1 cellular context compared by ENCODE assay signal in the genomic region with DNA sequence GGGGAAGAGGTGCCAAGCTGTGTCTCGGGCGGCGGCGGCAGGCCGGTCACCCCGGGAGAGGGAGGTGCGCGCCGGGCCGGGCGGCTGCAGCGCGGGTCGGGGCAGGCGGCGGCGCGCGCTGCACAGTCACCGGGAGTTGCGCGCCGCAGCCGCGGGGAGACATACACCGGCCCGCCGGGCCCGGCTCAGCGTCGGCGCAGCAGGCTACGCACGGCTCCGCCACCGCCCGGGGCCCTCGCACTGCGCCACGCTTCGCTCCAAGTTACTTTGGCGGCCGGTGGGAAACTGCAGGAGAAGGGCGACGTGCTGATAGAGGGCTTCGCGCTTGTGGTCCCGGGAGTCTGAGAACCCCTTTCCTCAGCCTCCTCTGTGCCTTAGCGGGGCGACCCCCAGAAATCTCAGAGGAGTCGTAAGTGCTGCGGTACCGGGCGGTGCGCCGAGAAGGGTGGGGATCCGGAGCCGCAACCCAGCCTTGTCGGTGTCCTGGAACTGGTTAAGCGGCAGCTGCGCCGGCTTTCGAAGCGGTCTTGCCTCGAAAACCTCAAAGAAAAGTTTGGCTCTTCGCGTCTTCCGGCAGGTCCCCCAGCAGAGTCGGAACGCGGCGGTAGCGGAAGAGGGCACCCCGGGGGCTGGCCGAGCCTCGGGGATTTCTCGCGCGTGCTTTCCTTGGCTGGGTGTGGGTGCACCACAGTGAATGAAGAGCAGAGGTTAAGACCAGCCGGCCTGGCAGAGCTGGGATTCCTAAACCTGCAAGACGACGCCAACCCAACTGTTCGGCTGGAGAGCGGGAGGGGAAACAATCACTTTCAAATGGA.
TF ChIP-seq lines count a peak whose summit lies in the region.

EFNA5 (minus strand) TSS at position 11 of the 815 bp plus-strand sequence.

TF ChIP-seq in GM12878, 131 proteins besides CTCF, POLR2A, EP300 and RAD21:
- TF ChIP-seq, protein P1, sequence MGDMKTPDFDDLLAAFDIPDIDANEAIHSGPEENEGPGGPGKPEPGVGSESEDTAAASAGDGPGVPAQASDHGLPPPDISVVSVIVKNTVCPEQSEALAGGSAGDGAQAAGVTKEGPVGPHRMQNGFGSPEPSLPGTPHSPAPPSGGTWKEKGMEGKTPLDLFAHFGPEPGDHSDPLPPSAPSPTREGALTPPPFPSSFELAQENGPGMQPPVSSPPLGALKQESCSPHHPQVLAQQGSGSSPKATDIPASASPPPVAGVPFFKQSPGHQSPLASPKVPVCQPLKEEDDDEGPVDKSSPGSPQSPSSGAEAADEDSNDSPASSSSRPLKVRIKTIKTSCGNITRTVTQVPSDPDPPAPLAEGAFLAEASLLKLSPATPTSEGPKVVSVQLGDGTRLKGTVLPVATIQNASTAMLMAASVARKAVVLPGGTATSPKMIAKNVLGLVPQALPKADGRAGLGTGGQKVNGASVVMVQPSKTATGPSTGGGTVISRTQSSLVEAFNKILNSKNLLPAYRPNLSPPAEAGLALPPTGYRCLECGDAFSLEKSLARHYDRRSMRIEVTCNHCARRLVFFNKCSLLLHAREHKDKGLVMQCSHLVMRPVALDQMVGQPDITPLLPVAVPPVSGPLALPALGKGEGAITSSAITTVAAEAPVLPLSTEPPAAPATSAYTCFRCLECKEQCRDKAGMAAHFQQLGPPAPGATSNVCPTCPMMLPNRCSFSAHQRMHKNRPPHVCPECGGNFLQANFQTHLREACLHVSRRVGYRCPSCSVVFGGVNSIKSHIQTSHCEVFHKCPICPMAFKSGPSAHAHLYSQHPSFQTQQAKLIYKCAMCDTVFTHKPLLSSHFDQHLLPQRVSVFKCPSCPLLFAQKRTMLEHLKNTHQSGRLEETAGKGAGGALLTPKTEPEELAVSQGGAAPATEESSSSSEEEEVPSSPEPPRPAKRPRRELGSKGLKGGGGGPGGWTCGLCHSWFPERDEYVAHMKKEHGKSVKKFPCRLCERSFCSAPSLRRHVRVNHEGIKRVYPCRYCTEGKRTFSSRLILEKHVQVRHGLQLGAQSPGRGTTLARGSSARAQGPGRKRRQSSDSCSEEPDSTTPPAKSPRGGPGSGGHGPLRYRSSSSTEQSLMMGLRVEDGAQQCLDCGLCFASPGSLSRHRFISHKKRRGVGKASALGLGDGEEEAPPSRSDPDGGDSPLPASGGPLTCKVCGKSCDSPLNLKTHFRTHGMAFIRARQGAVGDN (IDR thresholded peaks at IDR 0.05) = 0 out of 2 replicates have a peak, but pooled peaks have one; percentile 19
- TF ChIP-seq ZNF24 (IDR thresholded peaks at IDR 0.05) = 0 out of 2 replicates have a peak, but pooled peaks have one; percentile 18
- 0 out of 2 replicates have a peak, but pooled peaks have one; percentile 44 for TF ChIP-seq ZSCAN29 (IDR thresholded peaks at IDR 0.05)
- peak; percentile 69 for TF ChIP-seq RUNX3 (IDR thresholded peaks at IDR 0.05; ENCODE audit: low read length)
- TF ChIP-seq SMC3 (IDR thresholded peaks at IDR 0.05; ENCODE audit: borderline replicate concordance, low read length) = no peak
- TF ChIP-seq, protein P2, sequence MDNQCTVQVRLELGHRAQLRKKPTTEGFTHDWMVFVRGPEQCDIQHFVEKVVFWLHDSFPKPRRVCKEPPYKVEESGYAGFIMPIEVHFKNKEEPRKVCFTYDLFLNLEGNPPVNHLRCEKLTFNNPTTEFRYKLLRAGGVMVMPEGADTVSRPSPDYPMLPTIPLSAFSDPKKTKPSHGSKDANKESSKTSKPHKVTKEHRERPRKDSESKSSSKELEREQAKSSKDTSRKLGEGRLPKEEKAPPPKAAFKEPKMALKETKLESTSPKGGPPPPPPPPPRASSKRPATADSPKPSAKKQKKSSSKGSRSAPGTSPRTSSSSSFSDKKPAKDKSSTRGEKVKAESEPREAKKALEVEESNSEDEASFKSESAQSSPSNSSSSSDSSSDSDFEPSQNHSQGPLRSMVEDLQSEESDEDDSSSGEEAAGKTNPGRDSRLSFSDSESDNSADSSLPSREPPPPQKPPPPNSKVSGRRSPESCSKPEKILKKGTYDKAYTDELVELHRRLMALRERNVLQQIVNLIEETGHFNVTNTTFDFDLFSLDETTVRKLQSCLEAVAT (IDR thresholded peaks at IDR 0.05) = peak; percentile 72; the same call in 1 of the 2 replicates
- 0 out of 2 replicates have a peak, but pooled peaks have one; percentile 34 for TF ChIP-seq GABPA (IDR thresholded peaks at IDR 0.05; ENCODE audit: low read depth)
- no peak for TF ChIP-seq HDAC2 (IDR thresholded peaks at IDR 0.05)
- no peak for TF ChIP-seq NR2C1 (IDR thresholded peaks at IDR 0.05)
- TF ChIP-seq SUPT20H (IDR thresholded peaks at IDR 0.05; ENCODE audit: borderline replicate concordance, control insufficient read depth, low read depth, low read length) = no peak
- TF ChIP-seq, protein P3, sequence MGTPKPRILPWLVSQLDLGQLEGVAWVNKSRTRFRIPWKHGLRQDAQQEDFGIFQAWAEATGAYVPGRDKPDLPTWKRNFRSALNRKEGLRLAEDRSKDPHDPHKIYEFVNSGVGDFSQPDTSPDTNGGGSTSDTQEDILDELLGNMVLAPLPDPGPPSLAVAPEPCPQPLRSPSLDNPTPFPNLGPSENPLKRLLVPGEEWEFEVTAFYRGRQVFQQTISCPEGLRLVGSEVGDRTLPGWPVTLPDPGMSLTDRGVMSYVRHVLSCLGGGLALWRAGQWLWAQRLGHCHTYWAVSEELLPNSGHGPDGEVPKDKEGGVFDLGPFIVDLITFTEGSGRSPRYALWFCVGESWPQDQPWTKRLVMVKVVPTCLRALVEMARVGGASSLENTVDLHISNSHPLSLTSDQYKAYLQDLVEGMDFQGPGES (IDR thresholded peaks at IDR 0.05) = no peak
- no peak for TF ChIP-seq FOS (IDR thresholded peaks at IDR 0.05; ENCODE audit: borderline replicate concordance, extremely low read depth, insufficient read length)
- TF ChIP-seq ZBTB33 (IDR thresholded peaks at IDR 0.05) = no peak
- TF ChIP-seq NFIC (IDR thresholded peaks at IDR 0.05; ENCODE audit: low read depth, low read length) = no peak
- TF ChIP-seq LARP7 (IDR thresholded peaks at IDR 0.05) = peak; percentile 76
- 0 out of 2 replicates have a peak, but pooled peaks have one; percentile 29 for TF ChIP-seq ZBTB40 (IDR thresholded peaks at IDR 0.05; ENCODE audit: borderline replicate concordance)
- no peak for TF ChIP-seq JUND (IDR thresholded peaks at IDR 0.05; ENCODE audit: low read depth, low read length)
- no peak for TF ChIP-seq RCOR1 (conservative IDR thresholded peaks at IDR 0.05; ENCODE audit: low read depth, low read length)
- peak in 1 of 2 experiments; percentile 20; a peak in 2 of 4 replicates for TF ChIP-seq BHLHE40 (IDR thresholded peaks at IDR 0.05; ENCODE audit: borderline replicate concordance in 1 of 2, low read depth in 2 of 2, low read length in 1 of 2)
- TF ChIP-seq SIX5 (IDR thresholded peaks at IDR 0.05; ENCODE audit: low read depth, low read length, severe bottlenecking) = no peak
- TF ChIP-seq SPI1 (IDR thresholded peaks at IDR 0.05; ENCODE audit: borderline replicate concordance, insufficient read depth, low read depth, low read length) = no peak
- TF ChIP-seq SREBF2 (IDR thresholded peaks at IDR 0.05; ENCODE audit: low read length) = no peak
- TF ChIP-seq, protein P4, sequence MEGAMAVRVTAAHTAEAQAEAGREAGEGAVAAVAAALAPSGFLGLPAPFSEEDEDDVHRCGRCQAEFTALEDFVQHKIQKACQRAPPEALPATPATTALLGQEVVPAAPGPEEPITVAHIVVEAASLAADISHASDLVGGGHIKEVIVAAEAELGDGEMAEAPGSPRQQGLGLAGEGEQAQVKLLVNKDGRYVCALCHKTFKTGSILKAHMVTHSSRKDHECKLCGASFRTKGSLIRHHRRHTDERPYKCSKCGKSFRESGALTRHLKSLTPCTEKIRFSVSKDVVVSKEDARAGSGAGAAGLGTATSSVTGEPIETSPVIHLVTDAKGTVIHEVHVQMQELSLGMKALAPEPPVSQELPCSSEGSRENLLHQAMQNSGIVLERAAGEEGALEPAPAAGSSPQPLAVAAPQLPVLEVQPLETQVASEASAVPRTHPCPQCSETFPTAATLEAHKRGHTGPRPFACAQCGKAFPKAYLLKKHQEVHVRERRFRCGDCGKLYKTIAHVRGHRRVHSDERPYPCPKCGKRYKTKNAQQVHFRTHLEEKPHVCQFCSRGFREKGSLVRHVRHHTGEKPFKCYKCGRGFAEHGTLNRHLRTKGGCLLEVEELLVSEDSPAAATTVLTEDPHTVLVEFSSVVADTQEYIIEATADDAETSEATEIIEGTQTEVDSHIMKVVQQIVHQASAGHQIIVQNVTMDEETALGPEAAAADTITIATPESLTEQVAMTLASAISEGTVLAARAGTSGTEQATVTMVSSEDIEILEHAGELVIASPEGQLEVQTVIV (IDR thresholded peaks at IDR 0.05; ENCODE audit: borderline replicate concordance, partially characterized antibody) = no peak
- TF ChIP-seq ZNF217 (IDR thresholded peaks at IDR 0.05) = peak; percentile 23; the same call in 1 of the 2 replicates
- TF ChIP-seq IKZF1 (conservative IDR thresholded peaks at IDR 0.05) = peak; percentile 35
- peak; percentile 39; the same call in 1 of the 2 replicates for TF ChIP-seq DPF2 (IDR thresholded peaks at IDR 0.05)
- no peak for TF ChIP-seq TARDBP (IDR thresholded peaks at IDR 0.05; ENCODE audit: borderline replicate concordance)
- TF ChIP-seq CBX5 (IDR thresholded peaks at IDR 0.05; ENCODE audit: low read depth) = no peak
- TF ChIP-seq SMARCA5 (IDR thresholded peaks at IDR 0.05) = no peak
- peak; percentile 35 for TF ChIP-seq BACH1 (IDR thresholded peaks at IDR 0.05; ENCODE audit: borderline replicate concordance)
- TF ChIP-seq TCF3 (IDR thresholded peaks at IDR 0.05; ENCODE audit: borderline replicate concordance, insufficient read depth, low read depth, low read length) = no peak
- peak; percentile 80 for TF ChIP-seq HDAC6 (IDR thresholded peaks at IDR 0.05; ENCODE audit: unreplicated experiment)
- TF ChIP-seq, protein P5, sequence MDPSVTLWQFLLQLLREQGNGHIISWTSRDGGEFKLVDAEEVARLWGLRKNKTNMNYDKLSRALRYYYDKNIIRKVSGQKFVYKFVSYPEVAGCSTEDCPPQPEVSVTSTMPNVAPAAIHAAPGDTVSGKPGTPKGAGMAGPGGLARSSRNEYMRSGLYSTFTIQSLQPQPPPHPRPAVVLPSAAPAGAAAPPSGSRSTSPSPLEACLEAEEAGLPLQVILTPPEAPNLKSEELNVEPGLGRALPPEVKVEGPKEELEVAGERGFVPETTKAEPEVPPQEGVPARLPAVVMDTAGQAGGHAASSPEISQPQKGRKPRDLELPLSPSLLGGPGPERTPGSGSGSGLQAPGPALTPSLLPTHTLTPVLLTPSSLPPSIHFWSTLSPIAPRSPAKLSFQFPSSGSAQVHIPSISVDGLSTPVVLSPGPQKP (IDR thresholded peaks at IDR 0.05; ENCODE audit: low read depth, low read length) = no peak
- TF ChIP-seq MEF2B (IDR thresholded peaks at IDR 0.05; ENCODE audit: partially characterized antibody, poor library complexity, severe bottlenecking) = peak; percentile 38
